Comparison of ENCODE assay signal across 1 cellular context in the genomic region with DNA sequence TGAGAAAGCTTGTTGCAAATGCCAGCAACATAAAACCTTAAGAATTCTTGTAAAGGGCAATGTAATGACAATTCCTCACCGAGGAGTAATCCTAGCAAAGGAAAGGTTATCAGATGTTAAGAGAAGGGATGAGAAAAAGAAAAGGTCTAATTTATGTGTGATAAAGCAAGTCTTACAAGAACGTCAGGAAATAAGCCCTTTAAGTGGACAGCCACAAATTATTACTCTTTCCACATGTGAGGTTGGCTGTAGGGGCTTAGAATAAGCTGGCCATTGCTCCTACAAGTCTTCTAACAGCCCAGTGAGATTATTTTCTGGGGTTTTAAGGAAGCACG.
TF ChIP-seq lines count a peak whose summit lies in the region.

No MANE protein-coding gene starts in this region.

TF ChIP-seq in GM23338, 12 proteins besides CTCF, POLR2A, EP300 and RAD21 (continued from another document):
- TF ChIP-seq EZH2phosphoT487 (IDR thresholded peaks at IDR 0.05; ENCODE audit: unreplicated experiment) = no peak
- TF ChIP-seq ZNF114 (CRISPR knock-in tag; IDR thresholded peaks at IDR 0.05) = no peak
